ENCODE assay signal across 9 cellular contexts in the genomic region with DNA sequence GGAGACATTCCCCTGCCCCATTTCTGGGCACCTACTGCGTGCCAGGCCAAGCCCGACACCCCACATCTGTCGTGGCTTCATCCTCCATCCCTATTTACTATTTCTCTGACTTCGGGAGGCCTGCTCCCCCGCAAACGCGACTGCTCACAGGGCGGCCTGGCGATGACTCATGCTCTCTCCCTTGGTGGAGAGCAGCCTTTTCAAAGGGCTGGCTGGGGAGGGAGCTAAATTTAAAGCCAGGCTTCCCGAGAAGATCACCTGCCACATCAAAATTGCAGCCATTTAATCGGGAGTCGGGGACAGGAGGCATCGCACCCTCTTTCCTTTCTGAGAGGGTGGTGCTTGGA. TPM values are rescaled to one million over a fixed set of nuclear protein-coding genes. Genes with fewer than 3 reads are reported as not detected.
DNase-seq lines count a peak whose midpoint lies in the region; ATAC-seq lines count a peak whose summit lies in the region.
"Had no signal": no experiment of that assay in that cellular context is flagged by ENCODE, and none has a peak within 500 bp of the region (broad histone marks: within the 10 kb centered on the region; RNA-seq: fewer than 3 reads in every experiment).

No MANE protein-coding gene starts in this region.

- H4K8ac ChIP-seq in trophoblast cell (ENCODE audit: low read depth, low read length), result no peak overlapping the region

- no peak overlapping the region for H3K27ac ChIP-seq in trophoblast cell (ENCODE audit: low read depth, low read length)
- H3K27ac ChIP-seq: upper lobe of left lung had no signal

- H3K23ac ChIP-seq in trophoblast cell (ENCODE audit: low read length), result no peak overlapping the region

- DNase-seq in GM04504 (ENCODE audit: low read depth) (peak; percentile 33), NCI-H2196 treated with DMSO at 0.1 percent for 48 hours (lab: John Stamatoyannopoulos, UW; ENCODE audit: unreplicated experiment) (peak; percentile 41), cerebellum (ENCODE audit: low spot score) (peak; percentile 24), trophoblast cell (no peak), GOT3 (lab: John Stamatoyannopoulos, UW) (no peak)
- DNase-seq: upper lobe of left lung had no signal

- H2BK12ac ChIP-seq in trophoblast cell (ENCODE audit: low read length), result no peak overlapping the region

- H3K18ac ChIP-seq in trophoblast cell (ENCODE audit: low read length), result no peak overlapping the region

- no peak overlapping the region for H2BK5ac ChIP-seq in trophoblast cell (ENCODE audit: low read depth, low read length, poor library complexity)

- no peak overlapping the region for H2AK5ac ChIP-seq in trophoblast cell (ENCODE audit: low read length)

- peaks cover 8% of the 10 kb centered on the region for H3K9me3 ChIP-seq in trophoblast cell (ENCODE audit: insufficient read depth, low read depth, low read length)
- H3K9me3 ChIP-seq: upper lobe of left lung had no signal

- H3K27me3 ChIP-seq in trophoblast cell (ENCODE audit: insufficient read depth, low read length), result peaks cover 6% of the 10 kb centered on the region

- no peaks in the 10 kb centered on the region for H3K79me1 ChIP-seq in trophoblast cell (ENCODE audit: low read length)

- peak overlapping the region; percentile 35 for H3K4me2 ChIP-seq in trophoblast cell (ENCODE audit: low read length)

- no peak overlapping the region for H3K4me3 ChIP-seq in trophoblast cell (ENCODE audit: low read depth, low read length)
- H3K4me3 ChIP-seq: upper lobe of left lung had no signal

- no peak overlapping the region for H2BK120ac ChIP-seq in trophoblast cell (ENCODE audit: insufficient read depth, low read length, poor library complexity)

- no peak overlapping the region for H4K12ac ChIP-seq in trophoblast cell (ENCODE audit: low read depth, low read length)

- no peak overlapping the region for H2AFZ ChIP-seq in trophoblast cell (ENCODE audit: insufficient read depth, low read length, poor library complexity)

- ATAC-seq in HG03159 (IDR thresholded peaks at IDR 0.05; ENCODE audit: unreplicated experiment) (no peak), HG02973 (IDR thresholded peaks at IDR 0.05; ENCODE audit: unreplicated experiment) (no peak)

- no peak overlapping the region for H4K91ac ChIP-seq in trophoblast cell (ENCODE audit: low read depth, low read length)

- H3K14ac ChIP-seq in trophoblast cell (ENCODE audit: low read length), result no peak overlapping the region

- H3K79me2 ChIP-seq in trophoblast cell (ENCODE audit: control insufficient read depth, insufficient read depth, low read length, poor library complexity), result no peaks in the 10 kb centered on the region

- no peaks in the 10 kb centered on the region for H3K36me3 ChIP-seq in trophoblast cell (ENCODE audit: control insufficient read depth in 1 of 2, insufficient read depth in 2 of 2, low read length in 2 of 2)
- H3K36me3 ChIP-seq: upper lobe of left lung had no signal

- no CpG with 5 or more reads among the region's 13 CpGs for WGBS in trophoblast cell (ENCODE audit: extremely low coverage, insufficient coverage, insufficient read length)

- H3K9ac ChIP-seq in trophoblast cell (ENCODE audit: low read length), result no peak overlapping the region

- H3K4ac ChIP-seq in trophoblast cell (ENCODE audit: low read depth, low read length), result no peak overlapping the region

- peaks cover 5 to 10% of the 10 kb centered on the region in 2 experiments for H3K4me1 ChIP-seq in trophoblast cell (ENCODE audit: control insufficient read depth in 1 of 2, insufficient read depth in 2 of 2, low read length in 2 of 2)

RNA-seq across cellular contexts. Expression of gene SHISAL1, which starts 24.9 kb away (rescaled TPM):
- total RNA-seq in cerebellum, result 14.6 TPM
- polyA plus RNA-seq in trophoblast cell (2013), result 0.01 TPM in 2 replicates
- total RNA-seq: epithelial cell of proximal tubule had no signal

Comparison
In these comparisons a context has a peak if more than half of its experiments do, and no peak if none do; other contexts are left out.
1. DNase-seq: peak in GM04504 (single experiment), NCI-H2196 treated with DMSO at 0.1 percent for 48 hours (single experiment) and cerebellum (single experiment); none in trophoblast cell (0 of 2) and GOT3 (single experiment).